Comparison of ENCODE assay signal across 38 cellular contexts in genomic region chr6:40083141-40083920, GRCh38.
"Had no signal": no experiment of that assay in that cellular context is flagged by ENCODE, and none has a peak within 500 bp of the region (broad histone marks: within the 10 kb centered on the region; RNA-seq: fewer than 3 reads in every experiment).

No MANE protein-coding gene starts in this region.

- H3K9me3 Mint-ChIP-seq: activated naive CD4-positive, alpha-beta T cell treated with anti-CD3 and anti-CD28 coated beads for 36 hours; activated naive CD4-positive, alpha-beta T cell treated with anti-CD3 and anti-CD28 coated beads, Interleukin-2, amount 10 ng/mL, durations not matched to agents 7 days and 5 days; activated naive CD4-positive, alpha-beta T cell treated with anti-CD3 and anti-CD28 coated beads, Interleukin-2, amount 50 U/mL, for 24 hours; activated naive CD4-positive, alpha-beta T cell treated with anti-CD3 and anti-CD28 coated beads, Interleukin-2, amount 50 U/mL, for 72 hours; activated naive CD8-positive, alpha-beta T cell treated with anti-CD3 and anti-CD28 coated beads for 36 hours; activated naive CD8-positive, alpha-beta T cell treated with anti-CD3 and anti-CD28 coated beads, Interleukin-2, amount 10 ng/mL, durations not matched to agents 7 days and 5 days; activated naive CD8-positive, alpha-beta T cell treated with anti-CD3 and anti-CD28 coated beads, Interleukin-2, amount 50 U/mL, for 24 hours; activated T-cell treated with anti-CD3 and anti-CD28 coated beads, Interleukin-2, amount 50 U/mL, for 24 hours; activated T-cell treated with anti-CD3 and anti-CD28 coated beads, Interleukin-2, amount 50 U/mL, for 4 hours; activated T-cell treated with anti-CD3 and anti-CD28 coated beads, Interleukin-2, amount 50 U/mL, for 72 hours; activated T-helper 1 cell treated with anti-CD3 and anti-CD28 coated beads, Interleukin-12 subunit alpha, Interleukin-12 subunit beta, Interleukin-2, Interleukin-4 antibody, amounts not matched to agents 30 ng/mL and 10 ng/mL and 1 ng/mL, durations not matched to agents 14 hours and 24 hours and 36 hours; activated T-helper 17 cell treated with anti-CD3 and anti-CD28 coated beads, Interleukin-2, amount 50 U/mL, for 72 hours; activated T-helper 2 cell treated with anti-CD3 and anti-CD28 coated beads, Interferon-gamma antibody, Interleukin-2, Interleukin-4, amounts not matched to agents 10 μg/mL and 5 μg/mL and 100 μg/mL, durations not matched to agents 14 hours and 24 hours and 36 hours; brain; central memory CD8-positive, alpha-beta T cell had no signal

- H3K27me3 ChIP-seq: adrenal gland, ascending aorta, body of pancreas, brain microvascular endothelial cell, cardiac muscle cell had no signal

- H3K27ac Mint-ChIP-seq: activated naive CD4-positive, alpha-beta T cell treated with anti-CD3 and anti-CD28 coated beads for 36 hours; activated naive CD4-positive, alpha-beta T cell treated with anti-CD3 and anti-CD28 coated beads, Interleukin-2, amount 10 ng/mL, durations not matched to agents 7 days and 5 days; activated naive CD4-positive, alpha-beta T cell treated with anti-CD3 and anti-CD28 coated beads, Interleukin-2, amount 50 U/mL, for 24 hours; activated naive CD4-positive, alpha-beta T cell treated with anti-CD3 and anti-CD28 coated beads, Interleukin-2, amount 50 U/mL, for 72 hours; activated naive CD8-positive, alpha-beta T cell; activated naive CD8-positive, alpha-beta T cell treated with anti-CD3 and anti-CD28 coated beads for 36 hours; activated naive CD8-positive, alpha-beta T cell treated with anti-CD3 and anti-CD28 coated beads, Interleukin-2, amount 10 ng/mL, durations not matched to agents 7 days and 5 days; activated naive CD8-positive, alpha-beta T cell treated with anti-CD3 and anti-CD28 coated beads, Interleukin-2, amount 50 U/mL, for 24 hours; activated T-cell treated with anti-CD3 and anti-CD28 coated beads, Interleukin-2, amount 50 U/mL, for 24 hours; activated T-cell treated with anti-CD3 and anti-CD28 coated beads, Interleukin-2, amount 50 U/mL, for 72 hours; activated T-helper 1 cell treated with anti-CD3 and anti-CD28 coated beads, Interleukin-12 subunit alpha, Interleukin-12 subunit beta, Interleukin-2, Interleukin-4 antibody, amounts not matched to agents 30 ng/mL and 10 ng/mL and 1 ng/mL, durations not matched to agents 14 hours and 24 hours and 36 hours; activated T-helper 17 cell treated with anti-CD3 and anti-CD28 coated beads, Interleukin-2, amount 50 U/mL, for 72 hours; activated T-helper 2 cell treated with anti-CD3 and anti-CD28 coated beads, Interferon-gamma antibody, Interleukin-2, Interleukin-4, amounts not matched to agents 10 μg/mL and 5 μg/mL and 100 μg/mL, durations not matched to agents 14 hours and 24 hours and 36 hours; brain had no signal

- H3K36me3 Mint-ChIP-seq: activated naive CD4-positive, alpha-beta T cell treated with anti-CD3 and anti-CD28 coated beads, Interleukin-2, amount 10 ng/mL, durations not matched to agents 7 days and 5 days; activated naive CD4-positive, alpha-beta T cell treated with anti-CD3 and anti-CD28 coated beads, Interleukin-2, amount 50 U/mL, for 24 hours; activated naive CD4-positive, alpha-beta T cell treated with anti-CD3 and anti-CD28 coated beads, Interleukin-2, amount 50 U/mL, for 72 hours; activated naive CD8-positive, alpha-beta T cell; activated naive CD8-positive, alpha-beta T cell treated with anti-CD3 and anti-CD28 coated beads for 36 hours; activated naive CD8-positive, alpha-beta T cell treated with anti-CD3 and anti-CD28 coated beads, Interleukin-2, amount 10 ng/mL, durations not matched to agents 7 days and 5 days; brain had no signal

- H3K9me3 ChIP-seq: adrenal gland, ascending aorta, body of pancreas, breast epithelium had no signal

- H3K4me1 ChIP-seq: adrenal gland, ascending aorta, breast epithelium had no signal

- H3K4me3 Mint-ChIP-seq: activated naive CD4-positive, alpha-beta T cell treated with anti-CD3 and anti-CD28 coated beads for 36 hours; activated naive CD4-positive, alpha-beta T cell treated with anti-CD3 and anti-CD28 coated beads, Interleukin-2, amount 10 ng/mL, durations not matched to agents 7 days and 5 days; activated naive CD4-positive, alpha-beta T cell treated with anti-CD3 and anti-CD28 coated beads, Interleukin-2, amount 50 U/mL, for 24 hours; activated naive CD8-positive, alpha-beta T cell; activated naive CD8-positive, alpha-beta T cell treated with anti-CD3 and anti-CD28 coated beads for 36 hours; activated naive CD8-positive, alpha-beta T cell treated with anti-CD3 and anti-CD28 coated beads, Interleukin-2, amount 10 ng/mL, durations not matched to agents 7 days and 5 days; activated naive CD8-positive, alpha-beta T cell treated with anti-CD3 and anti-CD28 coated beads, Interleukin-2, amount 50 U/mL, for 24 hours; activated T-cell treated with anti-CD3 and anti-CD28 coated beads, Interleukin-2, amount 50 U/mL, for 24 hours; activated T-cell treated with anti-CD3 and anti-CD28 coated beads, Interleukin-2, amount 50 U/mL, for 4 hours; activated T-cell treated with anti-CD3 and anti-CD28 coated beads, Interleukin-2, amount 50 U/mL, for 72 hours; activated T-helper 1 cell treated with anti-CD3 and anti-CD28 coated beads, Interleukin-12 subunit alpha, Interleukin-12 subunit beta, Interleukin-2, Interleukin-4 antibody, amounts not matched to agents 30 ng/mL and 10 ng/mL and 1 ng/mL, durations not matched to agents 14 hours and 24 hours and 36 hours; activated T-helper 17 cell treated with anti-CD3 and anti-CD28 coated beads, Interleukin-2, amount 50 U/mL, for 72 hours; brain; central memory CD8-positive, alpha-beta T cell had no signal

- H3K27me3 Mint-ChIP-seq: activated naive CD4-positive, alpha-beta T cell treated with anti-CD3 and anti-CD28 coated beads, Interleukin-2, amount 10 ng/mL, durations not matched to agents 7 days and 5 days had no signal

- H3K27ac ChIP-seq: adrenal gland, ascending aorta, body of pancreas, brain microvascular endothelial cell, breast epithelium, cardiac muscle cell had no signal

- H3K4me3 ChIP-seq: adrenal gland, ascending aorta, body of pancreas, breast epithelium, cardiac muscle cell had no signal

- DNase-seq: activated effector memory CD4-positive, alpha-beta T cell treated with anti-CD3 and anti-CD28 coated beads, Interleukin-2, amount 50 U/mL, for 16 hours; activated effector memory CD4-positive, alpha-beta T cell treated with Interleukin-2 at 50 U/mL for 16 hours; activated gamma-delta T cell; activated gamma-delta T cell treated with Interleukin-2 at 50 U/mL for 16 hours; activated naive CD4-positive, alpha-beta T cell; activated naive CD4-positive, alpha-beta T cell treated with anti-CD3 and anti-CD28 coated beads for 36 hours; activated naive CD4-positive, alpha-beta T cell treated with anti-CD3 and anti-CD28 coated beads, Interleukin-2, amount 10 ng/mL, durations not matched to agents 7 days and 5 days; activated naive CD4-positive, alpha-beta T cell treated with anti-CD3 and anti-CD28 coated beads, Interleukin-2, amount 50 U/mL, for 16 hours; activated naive CD4-positive, alpha-beta T cell treated with Interleukin-2 at 50 U/mL for 16 hours; activated naive CD8-positive, alpha-beta T cell treated with anti-CD3 and anti-CD28 coated beads for 36 hours; activated naive CD8-positive, alpha-beta T cell treated with anti-CD3 and anti-CD28 coated beads, Interleukin-2, amount 10 ng/mL, durations not matched to agents 7 days and 5 days; activated naive CD8-positive, alpha-beta T cell treated with anti-CD3 and anti-CD28 coated beads, Interleukin-2, amount 50 U/mL, for 24 hours; activated T-cell treated with anti-CD3 and anti-CD28 coated beads, Interleukin-2, amount 50 U/mL, for 1 hour; activated T-cell treated with anti-CD3 and anti-CD28 coated beads, Interleukin-2, amount 50 U/mL, for 24 hours; activated T-cell treated with anti-CD3 and anti-CD28 coated beads, Interleukin-2, amount 50 U/mL, for 4 hours; activated T-cell treated with anti-CD3 and anti-CD28 coated beads, Interleukin-2, amount 50 U/mL, for 48 hours; activated T-cell treated with anti-CD3 and anti-CD28 coated beads, Interleukin-2, amount 50 U/mL, for 72 hours; adrenal gland; amniotic stem cell; amygdala; anterior cingulate cortex; aorta; body of pancreas; brain microvascular endothelial cell; caudate nucleus; central memory CD4-positive, alpha-beta T cell; cerebellar nuclear complex had no signal

- H3K4me1 Mint-ChIP-seq: activated naive CD4-positive, alpha-beta T cell treated with anti-CD3 and anti-CD28 coated beads, Interleukin-2, amount 10 ng/mL, durations not matched to agents 7 days and 5 days; activated naive CD4-positive, alpha-beta T cell treated with anti-CD3 and anti-CD28 coated beads, Interleukin-2, amount 50 U/mL, for 24 hours; activated naive CD8-positive, alpha-beta T cell treated with anti-CD3 and anti-CD28 coated beads for 36 hours; activated naive CD8-positive, alpha-beta T cell treated with anti-CD3 and anti-CD28 coated beads, Interleukin-2, amount 10 ng/mL, durations not matched to agents 7 days and 5 days; activated naive CD8-positive, alpha-beta T cell treated with anti-CD3 and anti-CD28 coated beads, Interleukin-2, amount 50 U/mL, for 24 hours; activated T-helper 17 cell treated with anti-CD3 and anti-CD28 coated beads, Interleukin-2, amount 50 U/mL, for 72 hours; brain; central memory CD8-positive, alpha-beta T cell had no signal

- ATAC-seq: activated naive CD4-positive, alpha-beta T cell treated with anti-CD3 and anti-CD28 coated beads, Interleukin-2, amount 50 U/mL, for 72 hours; activated naive CD8-positive, alpha-beta T cell treated with anti-CD3 and anti-CD28 coated beads, Interleukin-2, amount 50 U/mL, for 24 hours; activated T-cell treated with anti-CD3 and anti-CD28 coated beads, Interleukin-2, amount 50 U/mL, for 4 hours; activated T-cell treated with anti-CD3 and anti-CD28 coated beads, Interleukin-2, amount 50 U/mL, for 72 hours; activated T-helper 17 cell treated with anti-CD3 and anti-CD28 coated beads, Interleukin-2, amount 50 U/mL, for 72 hours; body of pancreas had no signal

- H3K36me3 ChIP-seq: adrenal gland, ascending aorta, brain microvascular endothelial cell, breast epithelium, cardiac muscle cell had no signal
